In the genomic region with DNA sequence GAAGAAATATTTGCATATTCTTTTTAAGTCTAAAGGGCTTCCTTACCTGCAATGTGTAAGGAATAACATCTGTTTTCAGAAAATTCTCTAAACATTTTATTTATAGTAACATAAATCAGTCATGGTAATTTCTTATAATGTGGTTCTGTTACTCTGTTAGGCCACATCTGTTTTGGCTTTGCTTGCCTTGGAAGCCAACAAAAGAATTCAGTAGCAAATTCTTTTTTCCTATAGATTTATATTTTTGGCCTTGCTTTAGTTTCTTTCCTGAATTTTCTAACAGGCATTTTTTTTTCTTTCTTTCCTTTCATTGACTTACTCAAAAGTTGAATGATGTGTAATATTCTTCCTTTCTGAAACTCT, we compare ENCODE assay signal across 28 cellular contexts.
A peak's percentile ranks its signal among the peaks of the same experiment; 100 is the strongest.
DNase-seq lines count a peak whose midpoint lies in the region; FAIRE-seq and TF ChIP-seq lines count a peak whose summit lies in the region.
"Had no signal": no experiment of that assay in that cellular context is flagged by ENCODE, and none has a peak within 500 bp of the region (broad histone marks: within the 10 kb centered on the region; RNA-seq: fewer than 3 reads in every experiment).

No MANE protein-coding gene starts in this region.

- intact Hi-C loops in OCI-LY7 (cut with micrococcal nuclease; ENCODE audit: unreplicated experiment) = no loop called here

- H4K20me1 ChIP-seq in OCI-LY7 (ENCODE audit: insufficient read depth, low read length) = no peaks in the 10 kb centered on the region

- no peak overlapping the region for H2AFZ ChIP-seq in OCI-LY7 (ENCODE audit: low read length)
- H2AFZ ChIP-seq: GM23338, neural progenitor cell had no signal

- H3K9me3 Mint-ChIP-seq in progenitor cell of endocrine pancreas (ENCODE audit: low read depth) = no peaks in the 10 kb centered on the region
- H3K9me3 Mint-ChIP-seq: activated B cell treated with CpG ODN at 0.5 μM for 24 hours; activated CD4-positive, alpha-beta memory T cell treated with anti-CD3 and anti-CD28 coated beads, Interleukin-2, amount 10 ng/mL, durations not matched to agents 7 days and 5 days; GM23338; immature natural killer cell; neural progenitor cell; stimulated activated naive CD8-positive, alpha-beta T cell treated with anti-CD3 and anti-CD28 coated beads, Interleukin-15, amount 100 ng/mL, for 72 hours had no signal

- no peak overlapping the region for H3K4me2 ChIP-seq in OCI-LY7 (ENCODE audit: low read length)
- H3K4me2 ChIP-seq: GM23338, neural progenitor cell had no signal

- H3K4me3 Mint-ChIP-seq in progenitor cell of endocrine pancreas (ENCODE audit: low read depth) = no peak overlapping the region
- H3K4me3 Mint-ChIP-seq: activated B cell treated with CpG ODN at 0.5 μM for 24 hours; activated CD4-positive, alpha-beta memory T cell treated with anti-CD3 and anti-CD28 coated beads, Interleukin-2, amount 10 ng/mL, durations not matched to agents 7 days and 5 days; B cell; GM23338; immature natural killer cell; neural progenitor cell; stimulated activated naive CD8-positive, alpha-beta T cell treated with anti-CD3 and anti-CD28 coated beads, Interleukin-15, amount 100 ng/mL, for 72 hours had no signal

- H3K4me3 ChIP-seq in OCI-LY7 (ENCODE audit: low read depth, low read length, poor library complexity, severe bottlenecking) = no peak overlapping the region
- H3K4me3 ChIP-seq: GM23338, left lung, neural progenitor cell, transverse colon had no signal

- no peaks in the 10 kb centered on the region for H3K79me2 ChIP-seq in OCI-LY7 (ENCODE audit: insufficient read depth, low read depth, low read length)

- POLR2A ChIA-PET in OCI-LY7 (lab: Charles Lee) = interaction anchor here (0.6 kb wide), 1 partner anchor 570 kb away, joined by 4 read pairs; no protein-coding TSS in a partner anchor

- peak overlapping the region; percentile 87 for H3K27ac ChIP-seq in epithelial cell of prostate
- no peak overlapping the region for H3K27ac ChIP-seq in OCI-LY7 (ENCODE audit: low read depth, low read length, poor library complexity, severe bottlenecking)
- H3K27ac ChIP-seq: 22Rv1, neural progenitor cell had no signal

- peak overlapping the region; percentile 76 for H3K27ac Mint-ChIP-seq in progenitor cell of endocrine pancreas
- H3K27ac Mint-ChIP-seq: activated B cell treated with CpG ODN at 0.5 μM for 24 hours; activated CD4-positive, alpha-beta memory T cell treated with anti-CD3 and anti-CD28 coated beads, Interleukin-2, amount 10 ng/mL, durations not matched to agents 7 days and 5 days; B cell; stimulated activated naive CD8-positive, alpha-beta T cell treated with anti-CD3 and anti-CD28 coated beads, Interleukin-15, amount 100 ng/mL, for 72 hours had no signal

- CTCF ChIA-PET in OCI-LY7 (lab: Charles Lee; ENCODE audit: unreplicated experiment) = no interaction called here

- no peaks in the 10 kb centered on the region for H3K27me3 Mint-ChIP-seq in progenitor cell of endocrine pancreas
- H3K27me3 Mint-ChIP-seq: activated B cell treated with CpG ODN at 0.5 μM for 24 hours; activated CD4-positive, alpha-beta memory T cell treated with anti-CD3 and anti-CD28 coated beads, Interleukin-2, amount 10 ng/mL, durations not matched to agents 7 days and 5 days; B cell; stimulated activated naive CD8-positive, alpha-beta T cell treated with anti-CD3 and anti-CD28 coated beads, Interleukin-15, amount 100 ng/mL, for 72 hours had no signal

- TF ChIP-seq POLR2A in H54 (IDR thresholded peaks at IDR 0.05; ENCODE audit: low read depth, low read length) = no peak

- peak; percentile 6 for DNase-seq in DMS 273 (lab: John Stamatoyannopoulos, UW; ENCODE audit: unreplicated experiment)
- no peak for DNase-seq in DMS 273 treated with DMSO at 0.1 percent for 48 hours (lab: John Stamatoyannopoulos, UW)
- DNase-seq in H54 (ENCODE audit: insufficient read length, low spot score) = no peak
- no peak for DNase-seq in epithelial cell of prostate (ENCODE audit: low read depth, low spot score)
- no peak for DNase-seq in progenitor cell of endocrine pancreas (ENCODE audit: low spot score, unreplicated experiment)
- DNase-seq in HuH-7.5 (ENCODE audit: low spot score) = no peak
- DNase-seq in OCI-LY7 (ENCODE audit: low spot score) = no peak
- DNase-seq in NCI-H1092 (lab: John Stamatoyannopoulos, UW) = no peak
- DNase-seq: activated B cell treated with CpG ODN at 0.5 μM for 24 hours; activated CD4-positive, alpha-beta memory T cell treated with anti-CD3 and anti-CD28 coated beads, Interleukin-2, amount 10 ng/mL, durations not matched to agents 7 days and 5 days; activated gamma-delta T cell treated with Interleukin-2 at 50 U/mL for 16 hours; activated T-cell treated with anti-CD3 and anti-CD28 coated beads for 4 hours; amniotic stem cell; Calu3; dermis blood vessel endothelial cell; EL; immature natural killer cell; left lung; NCI-H1417 treated with DMSO at 0.1 percent for 48 hours; NCI-H510A treated with DMSO at 0.1 percent for 48 hours; NK-92 treated with Interleukin-12 subunit alpha and Interleukin-12 subunit beta, amount 100 ng/mL, for 24 hours; stimulated activated naive CD8-positive, alpha-beta T cell treated with anti-CD3 and anti-CD28 coated beads, Interleukin-15, amount 100 ng/mL, for 72 hours; T-helper 9 cell; transverse colon had no signal

- no peaks in the 10 kb centered on the region for H3K9me2 ChIP-seq in OCI-LY7 (ENCODE audit: insufficient read depth, low read length)

- no peaks in the 10 kb centered on the region for H3K36me3 Mint-ChIP-seq in progenitor cell of endocrine pancreas (ENCODE audit: insufficient read depth)
- H3K36me3 Mint-ChIP-seq: immature natural killer cell, neural progenitor cell had no signal

- no peaks in the 10 kb centered on the region for H3K9me3 ChIP-seq in OCI-LY7 (ENCODE audit: low read length)
- H3K9me3 ChIP-seq: left lung, transverse colon had no signal

- BruUV-seq in OCI-LY7 (replicated peaks; lab: Mats Ljungman, UMichigan) = no TSS peak

- no peaks in the 10 kb centered on the region for H3K4me1 ChIP-seq in OCI-LY7 (ENCODE audit: insufficient read depth, low read length, poor library complexity, severe bottlenecking)
- H3K4me1 ChIP-seq: neural progenitor cell had no signal

- TF ChIP-seq CTCF in progenitor cell of endocrine pancreas (IDR thresholded peaks at IDR 0.05; ENCODE audit: unreplicated experiment) (no peak), OCI-LY7 (conservative IDR thresholded peaks at IDR 0.05; ENCODE audit: low read length) (no peak)

- peaks cover 40% of the 10 kb centered on the region for H3K4me1 Mint-ChIP-seq in progenitor cell of endocrine pancreas (ENCODE audit: low read depth)

- no peaks in the 10 kb centered on the region for H3K36me3 ChIP-seq in OCI-LY7 (ENCODE audit: insufficient read depth, low read length)
- H3K36me3 ChIP-seq: left lung, neural progenitor cell, transverse colon had no signal

- FAIRE-seq in H54 (lab: Jason Lieb, UNC) = peak; percentile 62
